ENCODE assay signal across 8 cellular contexts in the genomic region with DNA sequence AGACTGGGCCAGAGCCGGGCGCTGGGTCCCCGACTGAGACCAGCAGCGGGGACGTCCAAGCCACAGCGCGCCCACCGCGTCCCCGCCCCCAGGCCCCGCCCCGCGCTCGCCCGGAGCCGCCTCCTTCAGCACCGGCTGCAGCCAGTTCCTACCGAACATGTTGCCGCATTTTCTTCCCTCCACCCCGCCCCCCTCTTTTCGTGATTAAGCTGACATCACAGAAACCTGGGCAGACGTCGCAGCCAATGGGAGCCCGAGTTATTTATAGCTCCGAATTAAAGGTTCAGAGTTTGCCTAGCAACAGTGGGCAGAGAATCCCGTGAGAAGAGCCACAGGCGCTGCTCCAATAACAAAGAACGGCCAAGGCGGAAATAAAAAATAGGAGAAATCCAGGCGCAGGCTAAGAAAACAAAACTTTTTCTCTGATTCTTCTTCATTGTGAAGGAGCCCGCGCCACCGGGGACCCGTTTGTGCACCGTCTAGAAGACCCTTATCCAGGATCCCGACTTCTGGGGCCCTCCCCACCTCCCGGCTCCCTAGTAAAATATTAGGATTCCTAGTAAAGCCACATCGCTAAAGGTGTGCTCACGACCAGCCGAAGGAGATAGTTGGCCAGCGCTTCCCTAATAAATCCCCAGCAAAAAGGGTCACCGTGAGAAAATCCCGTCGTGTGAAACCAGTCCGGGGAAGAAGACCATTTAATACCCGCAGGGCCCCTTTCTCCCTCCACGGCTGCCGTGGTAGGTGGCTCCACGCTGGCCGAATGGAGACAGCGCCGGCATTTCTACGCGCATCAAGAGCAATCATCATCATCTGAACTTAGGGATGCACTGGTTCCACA.
DNase-seq lines count a peak whose midpoint lies in the region; ATAC-seq and TF ChIP-seq lines count a peak whose summit lies in the region.

No MANE protein-coding gene starts in this region.

- peak overlapping the region; percentile 85 for H3K4me3 Mint-ChIP-seq in activated B cell treated with CpG ODN at 0.5 μM for 24 hours

- POLR2A ChIA-PET in activated B cell treated with CpG ODN at 0.5 μM for 24 hours (lab: Charles Lee), result interaction anchor here (0.7 to 1.5 kb wide), 9 partner anchors 10 to 922 kb away, joined by 3 to 12 read pairs (median 5); a partner anchor contains a TSS

- H3K27me3 Mint-ChIP-seq in activated B cell treated with CpG ODN at 0.5 μM for 24 hours, result peaks cover 8% of the 10 kb centered on the region

- TF ChIP-seq CTCF in activated B cell treated with CpG ODN at 0.5 μM for 24 hours (IDR thresholded peaks at IDR 0.05) (no peak), cardiac fibroblast (IDR thresholded peaks at IDR 0.05; ENCODE audit: low read depth, low read length) (no peak)

- no peaks in the 10 kb centered on the region for H3K9me3 ChIP-seq in iPS-18c (ENCODE audit: control insufficient read depth, insufficient read depth, low read length)

- DNase-seq in NCI-H345 (lab: John Stamatoyannopoulos, UW) (peak; percentile 97), activated B cell treated with CpG ODN at 0.5 μM for 24 hours (peak; percentile 78), cardiac fibroblast (ENCODE audit: low read depth in 2 of 2) (peak; percentile 99), skeletal muscle cell (ENCODE audit: low read depth) (peak; percentile 96)

- ATAC-seq in GM18498 (IDR thresholded peaks at IDR 0.05; ENCODE audit: unreplicated experiment), result peak; percentile 76
- peak; percentile 78 for ATAC-seq in HG03159 (IDR thresholded peaks at IDR 0.05; ENCODE audit: unreplicated experiment)
- ATAC-seq in activated B cell treated with CpG ODN at 0.5 μM for 24 hours (ENCODE audit: low read depth), result peak; percentile 90
- ATAC-seq in GM18517 (IDR thresholded peaks at IDR 0.05; ENCODE audit: unreplicated experiment), result no peak

- intact Hi-C loops in activated B cell treated with CpG ODN at 0.5 μM for 24 hours (cut with micrococcal nuclease), result loop anchor here (1.0 to 10.0 kb wide), 8 partner anchors 142 to 1461 kb away; a partner anchor contains a TSS

- H3K4me1 Mint-ChIP-seq in activated B cell treated with CpG ODN at 0.5 μM for 24 hours, result peaks cover 28% of the 10 kb centered on the region

- no peaks in the 10 kb centered on the region for H3K9me3 Mint-ChIP-seq in activated B cell treated with CpG ODN at 0.5 μM for 24 hours

- H3K27ac Mint-ChIP-seq in activated B cell treated with CpG ODN at 0.5 μM for 24 hours, result peak overlapping the region; percentile 69

- CTCF ChIA-PET in activated B cell treated with CpG ODN at 0.5 μM for 24 hours (lab: Charles Lee), result interaction anchor here (0.7 to 7.9 kb wide), 6 partner anchors 193 to 531 kb away, joined by 3 to 103 read pairs (median 26); no protein-coding TSS in a partner anchor

- no peaks in the 10 kb centered on the region for H3K36me3 Mint-ChIP-seq in activated B cell treated with CpG ODN at 0.5 μM for 24 hours (ENCODE audit: low read depth)

- peak overlapping the region; percentile 63 to 68 for H3K4me3 ChIP-seq in cardiac fibroblast (replicated peaks in 1 of 2; ENCODE audit: low read depth in 2 of 2, low read length in 2 of 2)
- H3K4me3 ChIP-seq in iPS-18c (ENCODE audit: insufficient read depth, low read depth, low read length), result peak overlapping the region; percentile 58
- peak overlapping the region; percentile 82 for H3K4me3 ChIP-seq in skeletal muscle cell (ENCODE audit: low read depth, low read length)
